Comparison of ENCODE assay signal across 1 cellular context in the genomic region with DNA sequence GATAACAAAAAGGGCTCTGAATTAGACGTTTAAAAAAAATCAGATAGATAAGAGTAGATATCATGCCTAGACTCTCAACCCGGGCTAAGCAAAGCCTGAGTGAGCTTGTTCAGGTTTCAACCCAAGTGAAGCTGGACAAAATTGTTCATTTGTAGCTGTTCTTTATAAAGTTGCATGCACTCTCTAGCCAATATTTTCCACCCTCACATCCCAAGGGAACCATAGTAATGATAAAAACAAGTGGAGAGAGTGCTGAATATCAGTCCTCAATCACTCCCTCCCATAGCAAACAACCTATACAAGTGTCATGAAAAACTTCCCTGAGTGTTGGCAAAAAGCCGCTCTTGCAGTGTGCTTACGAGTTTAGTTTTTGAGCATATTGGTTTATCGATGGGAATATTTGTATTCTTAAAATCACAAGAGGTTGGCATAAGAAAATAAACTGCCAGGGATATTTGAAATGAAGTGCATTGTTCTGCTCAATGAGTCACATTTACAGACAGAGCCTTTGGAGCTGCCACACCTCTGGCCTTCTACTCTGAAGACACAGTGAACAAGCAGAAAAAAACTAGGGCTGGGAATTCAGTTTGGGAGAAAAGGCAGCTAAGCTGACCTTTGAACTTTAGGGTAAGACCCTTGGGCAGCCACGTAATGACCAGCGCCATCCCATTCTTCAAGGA.
TF ChIP-seq lines count a peak whose summit lies in the region.

No MANE protein-coding gene starts in this region.

TF ChIP-seq in endothelial cell of umbilical vein, 7 proteins besides CTCF, POLR2A, EP300 and RAD21:
- TF ChIP-seq, protein P1, sequence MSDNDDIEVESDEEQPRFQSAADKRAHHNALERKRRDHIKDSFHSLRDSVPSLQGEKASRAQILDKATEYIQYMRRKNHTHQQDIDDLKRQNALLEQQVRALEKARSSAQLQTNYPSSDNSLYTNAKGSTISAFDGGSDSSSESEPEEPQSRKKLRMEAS (IDR thresholded peaks at IDR 0.05; ENCODE audit: insufficient read depth, insufficient read length) = no peak
- TF ChIP-seq GATA2 (IDR thresholded peaks at IDR 0.05; ENCODE audit: insufficient read depth, insufficient read length, low read depth, low read length) (no peak), FOS (IDR thresholded peaks at IDR 0.05; ENCODE audit: borderline replicate concordance, insufficient read depth, low read length) (peak; percentile 39)
TF ChIP-seq in endothelial cell of umbilical vein: peak in this region for 1.
